In the genomic region with DNA sequence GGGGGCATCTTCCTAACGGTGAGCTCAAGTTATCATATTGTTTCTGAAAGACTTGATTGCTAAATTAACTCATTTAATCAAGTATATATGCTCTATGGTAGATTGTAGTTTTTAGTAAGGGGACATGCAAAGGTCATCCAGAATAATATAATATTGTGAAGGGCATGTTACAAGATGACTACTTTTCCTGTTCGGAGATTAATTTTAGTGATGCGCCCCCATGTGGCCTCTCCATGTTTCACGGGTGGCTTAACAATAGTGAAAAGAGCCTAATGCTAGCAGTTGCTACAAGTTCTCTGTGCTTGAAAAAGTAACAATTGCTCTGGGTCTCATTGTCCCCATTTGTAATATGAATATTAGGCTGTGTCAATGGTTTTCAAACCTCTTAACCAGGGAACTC, we compare ENCODE assay signal across 8 cellular contexts. TPM values are rescaled to one million over a fixed set of nuclear protein-coding genes. Genes with fewer than 3 reads are reported as not detected.
DNase-seq lines count a peak whose midpoint lies in the region; ATAC-seq and TF ChIP-seq lines count a peak whose summit lies in the region.

No MANE protein-coding gene starts in this region.

- no peak overlapping the region for H2BK120ac ChIP-seq in H9 (ENCODE audit: low read depth, low read length, poor library complexity, severe bottlenecking)

- no peak overlapping the region for H2BK15ac ChIP-seq in H9 (ENCODE audit: low read depth, low read length)

- H2BK20ac ChIP-seq in H9 (ENCODE audit: low read depth, low read length, poor library complexity, severe bottlenecking): no peak overlapping the region

- intact Hi-C loops in stomach (cut with DNase I; ENCODE audit: low total_unique reads): loop anchor here (10.0 kb wide), 1 partner anchor 1221 kb away; no protein-coding TSS in a partner anchor

- no peak overlapping the region for H4K5ac ChIP-seq in H9 (ENCODE audit: insufficient read length, low read depth, low read length)

- H3K27me3 ChIP-seq in H9 (ENCODE audit: insufficient read depth, low read length) (no peaks in the 10 kb centered on the region), liver (ENCODE audit: control insufficient read depth in 4 of 4, insufficient read depth in 4 of 4, low read length in 3 of 4) (peaks cover 0 to 3% (median 0%) of the 10 kb centered on the region in 4 donors), stomach (peaks cover 0 to 8% (median 0%) of the 10 kb centered on the region in 3 donors)

- no peak overlapping the region for H4K8ac ChIP-seq in H9 (replicated peaks; ENCODE audit: insufficient read length, low read depth, low read length)

- in situ Hi-C loops in astrocyte of the cerebellum (cut with HindIII; ENCODE audit: low sequenced_read_pairs): no loop called here

- TF ChIP-seq EP300 in stomach (IDR thresholded peaks at IDR 0.05): no peak

- H3K79me2 ChIP-seq in H9 (ENCODE audit: insufficient read depth, low read length): no peaks in the 10 kb centered on the region

- ATAC-seq in SK-N-SH treated with all-trans-retinoic acid at 6 μM for 48 hours: peak; percentile 85
- no peak for ATAC-seq in stimulated activated memory B cell treated with anti-CD40 and anti-IgM and Interleukin-4, amounts not matched to agents 10 μg/mL and 1 μg/mL and 100 μg/mL, for 72 hours
- ATAC-seq in GM21381 (IDR thresholded peaks at IDR 0.05; ENCODE audit: unreplicated experiment): no peak

- no peaks in the 10 kb centered on the region for H3K79me1 ChIP-seq in H9 (ENCODE audit: insufficient read depth, low read depth, low read length, poor library complexity, severe bottlenecking)

- no peak for TF ChIP-seq POLR2A in stomach (IDR thresholded peaks at IDR 0.05)

- DNase-seq in COLO829 (ENCODE audit: low spot score): peak; percentile 28
- DNase-seq in H9: no peak
- DNase-seq in astrocyte of the cerebellum (ENCODE audit: low read depth): no peak
- peak; percentile 36 for DNase-seq in stomach

- TF ChIP-seq RAD21 in liver (IDR thresholded peaks at IDR 0.05): peak; percentile 64 to 79

- H2BK5ac ChIP-seq in H9 (ENCODE audit: insufficient read length, low read length): no peak overlapping the region

- H3K4ac ChIP-seq in H9 (ENCODE audit: low read depth, low read length): no peak overlapping the region

- H3K4me2 ChIP-seq in H9 (ENCODE audit: insufficient read depth, insufficient read length, low read length): no peak overlapping the region

- no peak overlapping the region for H3K9ac ChIP-seq in H9 (ENCODE audit: extremely low read depth, insufficient read length, low read length)
- H3K9ac ChIP-seq in liver (ENCODE audit: low read depth in 1 of 2, low read length in 2 of 2): no peak overlapping the region

- H3K4me3 ChIP-seq in astrocyte of the cerebellum (ENCODE audit: low read depth, low read length): no peak overlapping the region
- H3K4me3 ChIP-seq in liver (ENCODE audit: low read depth in 1 of 3, low read length in 3 of 3): no peak overlapping the region
- H3K4me3 ChIP-seq in stomach: no peak overlapping the region

- no peak overlapping the region for H3T11ph ChIP-seq in H9 (ENCODE audit: low read length)

- H3K4me1 Mint-ChIP-seq in H9: peaks cover 58 to 70% of the 10 kb centered on the region in 2 experiments
- no peaks in the 10 kb centered on the region for H3K4me1 Mint-ChIP-seq in stimulated activated memory B cell treated with anti-CD40 and anti-IgM and Interleukin-4, amounts not matched to agents 10 μg/mL and 1 μg/mL and 100 μg/mL, for 72 hours

- H2AFZ ChIP-seq in H9 (ENCODE audit: low read length): no peak overlapping the region

- peaks cover 8% of the 10 kb centered on the region for H3K9me3 ChIP-seq in H9 (ENCODE audit: control insufficient read depth, low read depth, low read length)
- H3K9me3 ChIP-seq in liver (ENCODE audit: control insufficient read depth in 4 of 4, low read length in 3 of 4): no peaks in the 10 kb centered on the region
- H3K9me3 ChIP-seq in stomach: no peaks in the 10 kb centered on the region

- no CpG with 5 or more reads among the region's 4 CpGs for WGBS in H9 (ENCODE audit: extremely low coverage, insufficient read length, low lambda C conversion rate)
- WGBS in liver: 26% methylated on average over 4 of the region's 4 CpGs
- WGBS in stomach, 5 donors: 19 to 33% (median 28%) methylated on average over 4 of the region's 4 CpGs

- no peak overlapping the region for H3K14ac ChIP-seq in H9 (ENCODE audit: insufficient read depth, low read length)

- H3K4me1 ChIP-seq in H9 (ENCODE audit: insufficient read depth, low read length): peaks cover 5% of the 10 kb centered on the region; the same call in 1 of the 2 replicates
- H3K4me1 ChIP-seq in liver (ENCODE audit: control insufficient read depth in 4 of 4, insufficient read depth in 4 of 4, low read length in 3 of 4): peaks cover 2 to 19% (median 16%) of the 10 kb centered on the region in 4 donors
- peaks cover 0 to under 1% (median 0%) of the 10 kb centered on the region in 4 donors for H3K4me1 ChIP-seq in stomach

- no peaks in the 10 kb centered on the region for H4K20me1 ChIP-seq in H9 (ENCODE audit: control insufficient read depth, insufficient read depth, insufficient read length)

- no peaks in the 10 kb centered on the region; a peak in 1 of 7 replicates for H3K36me3 Mint-ChIP-seq in H9 (ENCODE audit: insufficient read depth in 1 of 3, low read depth in 3 of 3)
- H3K36me3 Mint-ChIP-seq in stimulated activated memory B cell treated with anti-CD40 and anti-IgM and Interleukin-4, amounts not matched to agents 10 μg/mL and 1 μg/mL and 100 μg/mL, for 72 hours: no peaks in the 10 kb centered on the region

- H3K4me3 Mint-ChIP-seq in H9: no peak overlapping the region
- no peak overlapping the region for H3K4me3 Mint-ChIP-seq in stimulated activated memory B cell treated with anti-CD40 and anti-IgM and Interleukin-4, amounts not matched to agents 10 μg/mL and 1 μg/mL and 100 μg/mL, for 72 hours

- no peak overlapping the region for H3K27ac Mint-ChIP-seq in H9
- H3K27ac Mint-ChIP-seq in stimulated activated memory B cell treated with anti-CD40 and anti-IgM and Interleukin-4, amounts not matched to agents 10 μg/mL and 1 μg/mL and 100 μg/mL, for 72 hours: no peak overlapping the region

- no peak overlapping the region for H2BK12ac ChIP-seq in H9 (ENCODE audit: insufficient read length, low read depth, low read length)

- H3K9me3 Mint-ChIP-seq in H9: peaks cover 0 to 17% of the 10 kb centered on the region in 2 experiments; a peak in 2 of 5 replicates
- no peaks in the 10 kb centered on the region for H3K9me3 Mint-ChIP-seq in stimulated activated memory B cell treated with anti-CD40 and anti-IgM and Interleukin-4, amounts not matched to agents 10 μg/mL and 1 μg/mL and 100 μg/mL, for 72 hours

- TF ChIP-seq CTCF in H9 (conservative IDR thresholded peaks at IDR 0.05) (peak; percentile 85), astrocyte of the cerebellum (IDR thresholded peaks at IDR 0.05; ENCODE audit: low read depth, low read length, missing control alignments) (peak; percentile 55), liver (IDR thresholded peaks at IDR 0.05; ENCODE audit: low read depth, low read length, missing input control) (peak; percentile 54), stomach (IDR thresholded peaks at IDR 0.05) (peak in 4 of 7 experiments; percentile 17 to 48 (median 28))

- H3K23me2 ChIP-seq in H9 (ENCODE audit: insufficient read length, low read depth, low read length, poor library complexity, severe bottlenecking): no peaks in the 10 kb centered on the region

- no peak overlapping the region for H2AK5ac ChIP-seq in H9 (ENCODE audit: insufficient read length, low read length)

- H4K91ac ChIP-seq in H9 (ENCODE audit: insufficient read length, low read depth, low read length): no peak overlapping the region

- H3K56ac ChIP-seq in H9 (ENCODE audit: insufficient read length, low read depth, low read length): no peak overlapping the region

- no peak overlapping the region for H3K23ac ChIP-seq in H9 (ENCODE audit: insufficient read length, low read depth, low read length)

- H3K36me3 ChIP-seq in liver (ENCODE audit: control insufficient read depth in 4 of 4, insufficient read depth in 3 of 4, low read depth in 1 of 4, low read length in 3 of 4): no peaks in the 10 kb centered on the region
- H3K36me3 ChIP-seq in stomach: no peaks in the 10 kb centered on the region

- H3K27me3 Mint-ChIP-seq in H9 (ENCODE audit: low read depth): peaks cover 5% of the 10 kb centered on the region
- H3K27me3 Mint-ChIP-seq in stimulated activated memory B cell treated with anti-CD40 and anti-IgM and Interleukin-4, amounts not matched to agents 10 μg/mL and 1 μg/mL and 100 μg/mL, for 72 hours: peaks cover 7% of the 10 kb centered on the region

- H3K27ac ChIP-seq in H9 (ENCODE audit: insufficient read length, low read depth, low read length) (no peak overlapping the region), liver (ENCODE audit: low read depth in 1 of 2, low read length in 2 of 2) (no peak overlapping the region), stomach (no peak overlapping the region)

- no peak overlapping the region for H3K18ac ChIP-seq in H9 (ENCODE audit: insufficient read length, low read depth, low read length)

TF ChIP-seq in SK-N-SH treated with all-trans-retinoic acid at 6 μM for 48 hours, 23 proteins besides CTCF, POLR2A, EP300 and RAD21:
- peak; percentile 56; the same call in 1 of the 2 replicates for TF ChIP-seq ZNF70 (CRISPR knock-in tag; IDR thresholded peaks at IDR 0.05)
- TF ChIP-seq CSDC2 (CRISPR knock-in tag; IDR thresholded peaks at IDR 0.05): no peak
TF ChIP-seq in SK-N-SH treated with all-trans-retinoic acid at 6 μM for 48 hours: peak in this region for 1.

TF ChIP-seq in liver, 16 proteins besides CTCF, POLR2A, EP300 and RAD21 (continues in another document):
- TF ChIP-seq GABPA (IDR thresholded peaks at IDR 0.05 in 1 of 2, conservative IDR thresholded peaks at IDR 0.05 in 1 of 2) (no peak), RXRA (IDR thresholded peaks at IDR 0.05) (no peak), TAF1 (conservative IDR thresholded peaks at IDR 0.05) (no peak), NR2F2 (IDR thresholded peaks at IDR 0.05) (no peak), SP1 (IDR thresholded peaks at IDR 0.05) (no peak), EGR1 (IDR thresholded peaks at IDR 0.05; ENCODE audit: low read depth in 2 of 2) (no peak), HNF4G (IDR thresholded peaks at IDR 0.05) (no peak), HNF4A (conservative IDR thresholded peaks at IDR 0.05) (no peak), FOXA1 (IDR thresholded peaks at IDR 0.05) (no peak), JUND (IDR thresholded peaks at IDR 0.05) (no peak)
- TF ChIP-seq, protein P1, sequence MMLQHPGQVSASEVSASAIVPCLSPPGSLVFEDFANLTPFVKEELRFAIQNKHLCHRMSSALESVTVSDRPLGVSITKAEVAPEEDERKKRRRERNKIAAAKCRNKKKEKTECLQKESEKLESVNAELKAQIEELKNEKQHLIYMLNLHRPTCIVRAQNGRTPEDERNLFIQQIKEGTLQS (IDR thresholded peaks at IDR 0.05): no peak

RNA-seq across cellular contexts. Expression of a gene that starts 12.2 kb away (rescaled TPM):
- total RNA-seq in H9 (2021): not detected in 2 replicates
- under 1 TPM in 1 of 2 donors, not detected in 1; 0.09 TPM for total RNA-seq in liver
- under 1 TPM in 1 of 2 donors, not detected in 1; 0.10 TPM for polyA plus RNA-seq in liver
- total RNA-seq in stomach: 100 to 1,000 TPM in 1 of 5 donors, 10 to 100 TPM in 3, 1 to 10 TPM in 1; 1.0 to 126 (median 16.9) TPM
- polyA plus RNA-seq in stomach: 1 to 10 TPM in 1 of 3 donors, not detected in 2; 2.2 TPM

Comparison
In these comparisons a context has a peak if more than half of its experiments do, and no peak if none do; other contexts are left out.
1. DNase-seq: peak in COLO829 (single experiment) and stomach (single experiment); none in H9 (single experiment) and astrocyte of the cerebellum (single experiment).
2. CTCF ChIP-seq: peak in every context shown above with its lines; median percentile 85 in H9; 55 in astrocyte of the cerebellum; 54 in liver; 28 in stomach.